ENCODE assay signal across 26 cellular contexts in the genomic region with DNA sequence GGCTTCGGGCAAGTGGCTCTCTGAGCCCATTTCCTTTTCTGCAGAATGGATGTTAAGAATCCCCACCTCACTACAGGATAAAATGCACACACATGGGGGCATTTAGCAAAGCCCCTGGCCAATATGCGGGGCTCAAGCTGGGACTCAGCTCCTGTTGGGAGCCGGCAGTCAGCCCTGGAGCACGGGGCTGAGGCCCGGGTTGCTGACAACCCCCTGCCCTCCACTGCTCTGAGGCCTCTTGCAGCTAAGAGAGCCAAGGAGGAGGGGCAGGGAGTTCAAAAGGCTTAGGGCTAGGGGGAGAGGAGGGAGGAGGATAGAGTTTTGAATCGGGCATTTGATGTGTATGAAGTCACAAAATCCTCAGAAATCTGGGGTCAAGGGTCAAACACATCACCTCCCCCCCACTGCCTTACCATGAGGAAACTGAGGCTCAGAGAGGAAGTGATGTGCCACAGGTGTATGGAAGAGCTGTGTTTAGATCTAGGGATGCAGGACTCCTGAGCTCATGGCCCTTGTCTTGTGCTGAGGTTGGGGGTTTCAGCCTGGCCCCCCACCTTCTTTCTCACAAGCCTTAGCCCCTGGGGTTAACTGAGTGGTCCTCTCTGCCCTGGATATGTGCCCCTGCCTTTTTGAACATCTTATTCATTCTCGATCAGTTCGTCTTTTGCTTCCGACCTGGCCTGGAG.
DNase-seq lines count a peak whose midpoint lies in the region; ATAC-seq lines count a peak whose summit lies in the region.
"Had no signal": no experiment of that assay in that cellular context is flagged by ENCODE, and none has a peak within 500 bp of the region (broad histone marks: within the 10 kb centered on the region; RNA-seq: fewer than 3 reads in every experiment).

No MANE protein-coding gene starts in this region.

- H3K9ac ChIP-seq in neuronal stem cell (ENCODE audit: low read depth, low read length, poor library complexity) = no peak overlapping the region
- H3K9ac ChIP-seq: parathyroid adenoma had no signal

- ATAC-seq in CD4-positive, CD25-positive, alpha-beta regulatory T cell (ENCODE audit: low read depth in 2 of 2) = no peak
- ATAC-seq: activated CD8-positive, alpha-beta memory T cell treated with anti-CD3 and anti-CD28 coated beads, Interleukin-2, amount 10 ng/mL, durations not matched to agents 7 days and 5 days; effector memory CD8-positive, alpha-beta T cell; esophagus mucosa; natural killer cell treated with Interleukin-12 subunit alpha and Interleukin-12 subunit beta and Interleukin-15 and Interleukin-18, amount 100 ng/mL, for 72 hours had no signal

- H2BK120ac ChIP-seq in neuronal stem cell (ENCODE audit: low read depth, low read length) = no peak overlapping the region

- H3K27ac Mint-ChIP-seq in CD4-positive, CD25-positive, alpha-beta regulatory T cell = peak overlapping the region; percentile 95 to 100 (median 97)
- H3K27ac Mint-ChIP-seq in dendritic cell treated with granulocyte-macrophage colony-stimulating factor and Interleukin-4, amounts not matched to agents 40 ng/mL and 50 ng/mL, for 4 days = peak overlapping the region; percentile 89

- H3K4me2 ChIP-seq in neuronal stem cell (ENCODE audit: insufficient read depth, low read length, poor library complexity, severe bottlenecking) = no peak overlapping the region
- H3K4me2 ChIP-seq: hepatocyte, PC-9 had no signal

- no peak overlapping the region for H3K23ac ChIP-seq in neuronal stem cell (ENCODE audit: low read depth, low read length, poor library complexity)

- no peaks in the 10 kb centered on the region for H3K27me3 Mint-ChIP-seq in CD4-positive, CD25-positive, alpha-beta regulatory T cell
- peaks cover 18% of the 10 kb centered on the region for H3K27me3 Mint-ChIP-seq in dendritic cell treated with granulocyte-macrophage colony-stimulating factor and Interleukin-4, amounts not matched to agents 40 ng/mL and 50 ng/mL, for 4 days
- H3K27me3 Mint-ChIP-seq: activated CD8-positive, alpha-beta memory T cell treated with anti-CD3 and anti-CD28 coated beads, Interleukin-2, amount 10 ng/mL, durations not matched to agents 7 days and 5 days had no signal

- H3K4me1 Mint-ChIP-seq in CD4-positive, CD25-positive, alpha-beta regulatory T cell = peaks cover 24 to 85% (median 63%) of the 10 kb centered on the region in 4 donors
- peaks cover 36% of the 10 kb centered on the region for H3K4me1 Mint-ChIP-seq in dendritic cell treated with granulocyte-macrophage colony-stimulating factor and Interleukin-4, amounts not matched to agents 40 ng/mL and 50 ng/mL, for 4 days (ENCODE audit: low read depth)

- H3K4me3 ChIP-seq in CD4-positive, CD25-positive, alpha-beta regulatory T cell (ENCODE audit: low read depth, low read length) = no peak overlapping the region
- H3K4me3 ChIP-seq in neuronal stem cell (ENCODE audit: low read length in 2 of 2) = no peak overlapping the region
- H3K4me3 ChIP-seq: hepatocyte, PC-9, right atrium auricular region, tibial nerve had no signal

- peak overlapping the region; percentile 85 for H3K27ac ChIP-seq in CD4-positive, CD25-positive, alpha-beta regulatory T cell (ENCODE audit: insufficient read depth, low read length, poor library complexity, severe bottlenecking)
- H3K27ac ChIP-seq in neuronal stem cell (replicated peaks; ENCODE audit: low read length) = no peak overlapping the region
- H3K27ac ChIP-seq: hepatocyte, PC-9 had no signal

- no peak overlapping the region for H2BK12ac ChIP-seq in neuronal stem cell (ENCODE audit: low read length)

- H2AK5ac ChIP-seq in neuronal stem cell (ENCODE audit: low read depth, low read length) = no peak overlapping the region

- no peak overlapping the region for H2BK5ac ChIP-seq in neuronal stem cell (ENCODE audit: low read length)

- H3K18ac ChIP-seq in neuronal stem cell (ENCODE audit: low read length) = no peak overlapping the region

- H3K9me3 ChIP-seq in CD4-positive, CD25-positive, alpha-beta regulatory T cell (ENCODE audit: control insufficient read depth in 2 of 2, low read length in 2 of 2) = no peaks in the 10 kb centered on the region
- H3K9me3 ChIP-seq in neuronal stem cell (replicated peaks in 1 of 2; ENCODE audit: control insufficient read depth in 2 of 2, insufficient read depth in 1 of 2, low read depth in 1 of 2, low read length in 2 of 2) = no peaks in the 10 kb centered on the region
- H3K9me3 ChIP-seq: right atrium auricular region, tibial nerve had no signal

- no peak overlapping the region for H4K8ac ChIP-seq in neuronal stem cell (ENCODE audit: low read depth, low read length)

- intact Hi-C loops in dendritic cell treated with granulocyte-macrophage colony-stimulating factor and Interleukin-4, amounts not matched to agents 40 ng/mL and 50 ng/mL, for 4 days (cut with micrococcal nuclease) = loop anchor here (5.0 kb wide), 1 partner anchor 42 kb away; no protein-coding TSS in a partner anchor

- H3K79me1 ChIP-seq in neuronal stem cell (ENCODE audit: low read depth, low read length) = no peaks in the 10 kb centered on the region

- peaks cover 0 to 2% (median 0%) of the 10 kb centered on the region in 7 donors for H3K9me3 Mint-ChIP-seq in CD4-positive, CD25-positive, alpha-beta regulatory T cell
- no peaks in the 10 kb centered on the region for H3K9me3 Mint-ChIP-seq in dendritic cell treated with granulocyte-macrophage colony-stimulating factor and Interleukin-4, amounts not matched to agents 40 ng/mL and 50 ng/mL, for 4 days
- H3K9me3 Mint-ChIP-seq: effector memory CD8-positive, alpha-beta T cell; natural killer cell treated with Interleukin-12 subunit alpha and Interleukin-12 subunit beta and Interleukin-15 and Interleukin-18, amount 100 ng/mL, for 72 hours had no signal

- peak overlapping the region; percentile 49 for H2AFZ ChIP-seq in neuronal stem cell (ENCODE audit: low read length)
- H2AFZ ChIP-seq: hepatocyte, parathyroid adenoma, PC-9 had no signal

- DNase-seq in CD4-positive, CD25-positive, alpha-beta regulatory T cell = peak in 1 of 3 donors; percentile 35
- DNase-seq in ELF-1 (ENCODE audit: low read depth, low spot score) (peak; percentile 29), neuronal stem cell (ENCODE audit: low spot score) (no peak), DMS79 (lab: John Stamatoyannopoulos, UW) (no peak), SIG-M5 treated with dmso at 0.1 percent for 504 hours (lab: John Stamatoyannopoulos, UW; ENCODE audit: unreplicated experiment) (no peak), EL (no peak), germinal center (ENCODE audit: low spot score) (no peak)
- DNase-seq: activated CD4-positive, CD25-positive, alpha-beta regulatory T cell treated with anti-CD3 and anti-CD28 coated beads, Interleukin-2, amount 50 U/mL, for 72 hours; activated CD8-positive, alpha-beta memory T cell treated with anti-CD3 and anti-CD28 coated beads, Interleukin-2, amount 10 ng/mL, durations not matched to agents 7 days and 5 days; effector memory CD8-positive, alpha-beta T cell; foreskin melanocyte; GF-D8; immature natural killer cell; KG1; NCI-H1417 treated with DMSO at 0.1 percent for 48 hours; NCI-H510A treated with DMSO at 0.1 percent for 48 hours; PC-9; SHP77; stimulated activated CD4-positive, alpha-beta T cell treated with anti-CD3 and anti-CD28 coated beads, Interleukin-4, amount 100 ng/mL, for 24 hours had no signal

- H3K4me3 Mint-ChIP-seq in CD4-positive, CD25-positive, alpha-beta regulatory T cell = peak overlapping the region; percentile 3 to 48 (median 36)
- no peak overlapping the region for H3K4me3 Mint-ChIP-seq in dendritic cell treated with granulocyte-macrophage colony-stimulating factor and Interleukin-4, amounts not matched to agents 40 ng/mL and 50 ng/mL, for 4 days
- H3K4me3 Mint-ChIP-seq: activated CD8-positive, alpha-beta memory T cell treated with anti-CD3 and anti-CD28 coated beads, Interleukin-2, amount 10 ng/mL, durations not matched to agents 7 days and 5 days; effector memory CD8-positive, alpha-beta T cell; immature natural killer cell; natural killer cell treated with Interleukin-12 subunit alpha and Interleukin-12 subunit beta and Interleukin-15 and Interleukin-18, amount 100 ng/mL, for 72 hours had no signal

- H3K14ac ChIP-seq in neuronal stem cell (ENCODE audit: low read length) = no peak overlapping the region

- H3K36me3 ChIP-seq in CD4-positive, CD25-positive, alpha-beta regulatory T cell (ENCODE audit: control insufficient read depth, insufficient read depth, low read length) = no peaks in the 10 kb centered on the region
- no peaks in the 10 kb centered on the region for H3K36me3 ChIP-seq in neuronal stem cell (replicated peaks in 1 of 2; ENCODE audit: control insufficient read depth in 2 of 2, insufficient read depth in 2 of 2, low read length in 2 of 2)
- H3K36me3 ChIP-seq: right atrium auricular region, tibial nerve had no signal

- no peaks in the 10 kb centered on the region for H3K36me3 Mint-ChIP-seq in CD4-positive, CD25-positive, alpha-beta regulatory T cell
- H3K36me3 Mint-ChIP-seq in dendritic cell treated with granulocyte-macrophage colony-stimulating factor and Interleukin-4, amounts not matched to agents 40 ng/mL and 50 ng/mL, for 4 days (ENCODE audit: low read depth) = no peaks in the 10 kb centered on the region
- H3K36me3 Mint-ChIP-seq: immature natural killer cell; natural killer cell treated with Interleukin-12 subunit alpha and Interleukin-12 subunit beta and Interleukin-15 and Interleukin-18, amount 100 ng/mL, for 72 hours had no signal

- no peak overlapping the region for H2BK15ac ChIP-seq in neuronal stem cell (ENCODE audit: low read length)

- peaks cover 67% of the 10 kb centered on the region for H3K4me1 ChIP-seq in CD4-positive, CD25-positive, alpha-beta regulatory T cell (ENCODE audit: control insufficient read depth, insufficient read depth, low read length, poor library complexity, severe bottlenecking)
- H3K4me1 ChIP-seq in neuronal stem cell (ENCODE audit: control insufficient read depth in 2 of 2, insufficient read depth in 1 of 2, low read depth in 1 of 2, low read length in 2 of 2) = peaks cover 0 to 10% of the 10 kb centered on the region in 2 donors
- H3K4me1 ChIP-seq: parathyroid adenoma had no signal

- H4K91ac ChIP-seq in neuronal stem cell (ENCODE audit: low read depth, low read length, poor library complexity) = no peak overlapping the region

- no CpG with 5 or more reads among the region's 9 CpGs for WGBS in neuronal stem cell (ENCODE audit: extremely low coverage in 2 of 2, insufficient read length in 2 of 2, insufficient replicate concordance in 1 of 2), 2 donors

- no peak overlapping the region for H3K4ac ChIP-seq in neuronal stem cell (ENCODE audit: low read length)

- H3K27me3 ChIP-seq in CD4-positive, CD25-positive, alpha-beta regulatory T cell (ENCODE audit: control insufficient read depth, insufficient read depth, low read length) = no peaks in the 10 kb centered on the region
- no peaks in the 10 kb centered on the region for H3K27me3 ChIP-seq in neuronal stem cell (ENCODE audit: control insufficient read depth in 3 of 3, insufficient read depth in 3 of 3, low read depth in 1 of 3, low read length in 3 of 3)
- H3K27me3 ChIP-seq: hepatocyte, right atrium auricular region, tibial nerve had no signal
